ENCODE assay signal across 1 cellular context in genomic region chr20:41005361-41005729, GRCh38.
A peak's percentile ranks its signal among the peaks of the same experiment; 100 is the strongest.
TF ChIP-seq lines count a peak whose summit lies in the region.

No MANE protein-coding gene starts in this region.

TF ChIP-seq in HEK293, 187 proteins besides CTCF, POLR2A, EP300 and RAD21 (continued from another document):
- no peak for TF ChIP-seq ELK4 (IDR thresholded peaks at IDR 0.05; ENCODE audit: borderline replicate concordance, low read depth, low read length)
- TF ChIP-seq ZNF76 (tag by site-specific recombination; IDR thresholded peaks at IDR 0.05; ENCODE audit: borderline replicate concordance, low read depth): no peak
- TF ChIP-seq ZNF24 (tag by site-specific recombination; IDR thresholded peaks at IDR 0.05): no peak
- no peak for TF ChIP-seq MZF1 (tag by site-specific recombination; IDR thresholded peaks at IDR 0.05; ENCODE audit: borderline replicate concordance)
- TF ChIP-seq ZNF335 (tag by site-specific recombination; conservative IDR thresholded peaks at IDR 0.05): no peak
- TF ChIP-seq ZNF133 (tag by site-specific recombination; IDR thresholded peaks at IDR 0.05): no peak
- no peak for TF ChIP-seq KLF10 (tag by site-specific recombination; IDR thresholded peaks at IDR 0.05)
- no peak for TF ChIP-seq ZNF510 (tag by site-specific recombination; IDR thresholded peaks at IDR 0.05; ENCODE audit: insufficient replicate concordance)
- TF ChIP-seq ZFP69B (tag by site-specific recombination; IDR thresholded peaks at IDR 0.05): no peak
- TF ChIP-seq ZNF521 (tag by site-specific recombination; IDR thresholded peaks at IDR 0.05): no peak
- no peak for TF ChIP-seq ZNF548 (tag by site-specific recombination; IDR thresholded peaks at IDR 0.05)
- TF ChIP-seq ZNF639 (tag by site-specific recombination; IDR thresholded peaks at IDR 0.05): no peak
- no peak for TF ChIP-seq ZNF311 (tag by site-specific recombination; IDR thresholded peaks at IDR 0.05; ENCODE audit: borderline replicate concordance)
- no peak for TF ChIP-seq ZNF274 (IDR thresholded peaks at IDR 0.05; ENCODE audit: low read length)
- TF ChIP-seq ZNF274 (tag by site-specific recombination; IDR thresholded peaks at IDR 0.05; ENCODE audit: borderline replicate concordance): no peak
- no peak for TF ChIP-seq ZNF549 (tag by site-specific recombination; IDR thresholded peaks at IDR 0.05)
- TF ChIP-seq YY1 (tag by site-specific recombination; IDR thresholded peaks at IDR 0.05): no peak
- TF ChIP-seq REPIN1 (tag by site-specific recombination; IDR thresholded peaks at IDR 0.05; ENCODE audit: low read depth): no peak
- no peak for TF ChIP-seq ZNF544 (tag by site-specific recombination; IDR thresholded peaks at IDR 0.05)
- TF ChIP-seq ZNF629 (tag by site-specific recombination; IDR thresholded peaks at IDR 0.05): peak; percentile 55; the same call in 1 of the 2 replicates
- TF ChIP-seq ZNF830 (tag by site-specific recombination; IDR thresholded peaks at IDR 0.05; ENCODE audit: low read depth): no peak
- TF ChIP-seq ZNF239 (tag by site-specific recombination; IDR thresholded peaks at IDR 0.05): no peak
- TF ChIP-seq, protein P1, sequence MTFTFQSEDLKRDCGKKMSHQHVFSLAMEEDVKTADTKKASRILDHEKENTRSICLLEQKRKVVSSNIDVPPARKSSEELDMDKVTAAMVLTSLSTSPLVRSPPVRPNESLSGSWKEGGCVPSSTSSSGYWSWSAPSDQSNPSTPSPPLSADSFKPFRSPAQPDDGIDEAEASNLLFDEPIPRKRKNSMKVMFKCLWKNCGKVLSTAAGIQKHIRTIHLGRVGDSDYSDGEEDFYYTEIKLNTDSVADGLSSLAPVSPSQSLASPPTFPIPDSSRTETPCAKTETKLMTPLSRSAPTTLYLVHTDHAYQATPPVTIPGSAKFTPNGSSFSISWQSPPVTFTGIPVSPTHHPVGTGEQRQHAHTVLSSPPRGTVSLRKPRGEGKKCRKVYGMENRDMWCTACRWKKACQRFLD (tag by site-specific recombination; IDR thresholded peaks at IDR 0.05): no peak
- no peak for TF ChIP-seq ZNF624 (tag by site-specific recombination; IDR thresholded peaks at IDR 0.05)
- no peak for TF ChIP-seq ZNF777 (tag by site-specific recombination; IDR thresholded peaks at IDR 0.05; ENCODE audit: borderline replicate concordance)
- no peak for TF ChIP-seq GLI4 (tag by site-specific recombination; IDR thresholded peaks at IDR 0.05)
- no peak for TF ChIP-seq ZNF114 (tag by site-specific recombination; IDR thresholded peaks at IDR 0.05)
- no peak for TF ChIP-seq ZFP3 (tag by site-specific recombination; IDR thresholded peaks at IDR 0.05; ENCODE audit: low read depth)
- TF ChIP-seq GLIS1 (tag by site-specific recombination; IDR thresholded peaks at IDR 0.05): no peak
- TF ChIP-seq ZNF645 (tag by site-specific recombination; IDR thresholded peaks at IDR 0.05): no peak
- no peak for TF ChIP-seq ZBTB48 (tag by site-specific recombination; IDR thresholded peaks at IDR 0.05)
- no peak for TF ChIP-seq ZNF121 (tag by site-specific recombination; IDR thresholded peaks at IDR 0.05)
- TF ChIP-seq ZNF132 (tag by site-specific recombination; IDR thresholded peaks at IDR 0.05; ENCODE audit: borderline replicate concordance): no peak
- no peak for TF ChIP-seq ZNF23 (tag by site-specific recombination; IDR thresholded peaks at IDR 0.05; ENCODE audit: borderline replicate concordance)
- TF ChIP-seq ZIC2 (tag by site-specific recombination; IDR thresholded peaks at IDR 0.05): no peak
- TF ChIP-seq MEIS1 (CRISPR knock-in tag; IDR thresholded peaks at IDR 0.05; ENCODE audit: borderline replicate concordance): no peak
- no peak for TF ChIP-seq GFI1B (tag by site-specific recombination; IDR thresholded peaks at IDR 0.05)
- 0 out of 2 replicates have a peak, but pooled peaks have one; percentile 25 for TF ChIP-seq KLF16 (tag by site-specific recombination; IDR thresholded peaks at IDR 0.05)
- no peak for TF ChIP-seq ZNF354C (tag by site-specific recombination; IDR thresholded peaks at IDR 0.05; ENCODE audit: borderline replicate concordance, low read depth)
- no peak for TF ChIP-seq ATF2 (tag by site-specific recombination; IDR thresholded peaks at IDR 0.05; ENCODE audit: low read depth)
- no peak for TF ChIP-seq ZBTB11 (tag by site-specific recombination; conservative IDR thresholded peaks at IDR 0.05; ENCODE audit: low read depth)
- no peak; the same call in 1 of the 2 replicates for TF ChIP-seq ZNF140 (tag by site-specific recombination; IDR thresholded peaks at IDR 0.05)
- TF ChIP-seq ZNF473 (tag by site-specific recombination; IDR thresholded peaks at IDR 0.05): no peak
- TF ChIP-seq ZXDB (tag by site-specific recombination; IDR thresholded peaks at IDR 0.05): no peak
- no peak for TF ChIP-seq RBAK (tag by site-specific recombination; IDR thresholded peaks at IDR 0.05)
- TF ChIP-seq ZNF157 (tag by site-specific recombination; IDR thresholded peaks at IDR 0.05): no peak
- TF ChIP-seq ZNF677 (tag by site-specific recombination; IDR thresholded peaks at IDR 0.05): no peak
- peak; percentile 38 for TF ChIP-seq SETDB1 (IDR thresholded peaks at IDR 0.05; ENCODE audit: insufficient read length, low read length)
- TF ChIP-seq ZNF701 (tag by site-specific recombination; IDR thresholded peaks at IDR 0.05): no peak
- no peak for TF ChIP-seq ZNF10 (tag by site-specific recombination; IDR thresholded peaks at IDR 0.05)
- TF ChIP-seq ZNF792 (tag by site-specific recombination; IDR thresholded peaks at IDR 0.05): no peak
- 0 out of 2 replicates have a peak, but pooled peaks have one; percentile 25 for TF ChIP-seq PRDM10 (tag by site-specific recombination; IDR thresholded peaks at IDR 0.05)
